In the genomic region with DNA sequence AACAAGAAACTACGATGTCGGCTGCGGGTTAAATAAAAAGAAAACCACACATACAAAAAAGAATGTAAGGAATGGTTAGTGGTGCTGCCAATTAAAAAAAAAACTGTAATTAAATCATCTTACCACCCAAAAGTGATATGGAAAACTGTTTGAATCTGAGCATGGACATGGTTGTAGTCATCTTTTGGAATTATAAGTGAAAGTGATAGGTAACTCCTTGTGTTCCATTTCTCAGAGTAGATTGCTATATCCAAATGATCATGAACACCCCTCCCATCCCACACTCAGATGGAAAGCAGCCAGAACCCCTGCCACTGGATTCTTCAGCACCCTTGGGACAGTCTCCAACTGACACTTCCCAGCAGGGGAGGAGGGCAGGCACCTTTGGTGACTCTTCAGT, we compare ENCODE assay signal across 23 cellular contexts.
"Had no signal": no experiment of that assay in that cellular context is flagged by ENCODE, and none has a peak within 500 bp of the region (broad histone marks: within the 10 kb centered on the region; RNA-seq: fewer than 3 reads in every experiment).

No MANE protein-coding gene starts in this region.

- H3K27me3 ChIP-seq: right atrium auricular region, tibial artery, uterus had no signal

- H3K27ac Mint-ChIP-seq: activated naive CD4-positive, alpha-beta T cell treated with anti-CD3 and anti-CD28 coated beads, Interleukin-2, amount 10 ng/mL, durations not matched to agents 7 days and 5 days; activated naive CD8-positive, alpha-beta T cell treated with anti-CD3 and anti-CD28 coated beads, Interleukin-2, amount 50 U/mL, for 24 hours; progenitor cell of endocrine pancreas had no signal

- H3K27ac ChIP-seq: right atrium auricular region, tibial artery, uterus had no signal

- H3K4me1 Mint-ChIP-seq: central memory CD8-positive, alpha-beta T cell; immature natural killer cell; neural crest cell had no signal

- H3K27me3 Mint-ChIP-seq: activated naive CD4-positive, alpha-beta T cell treated with anti-CD3 and anti-CD28 coated beads, Interleukin-2, amount 10 ng/mL, durations not matched to agents 7 days and 5 days; activated naive CD8-positive, alpha-beta T cell treated with anti-CD3 and anti-CD28 coated beads, Interleukin-2, amount 50 U/mL, for 24 hours; central memory CD8-positive, alpha-beta T cell; memory B cell; naive B cell; progenitor cell of endocrine pancreas had no signal

- DNase-seq: activated CD4-positive, CD25-positive, alpha-beta regulatory T cell treated with anti-CD3 and anti-CD28 coated beads, Interleukin-2, amount 50 U/mL, for 72 hours; activated CD8-positive, alpha-beta memory T cell treated with anti-CD3 and anti-CD28 coated beads for 24 hours; activated CD8-positive, alpha-beta memory T cell treated with anti-CD3 and anti-CD28 coated beads, Interleukin-2, amount 50 U/mL, for 48 hours; activated effector memory CD4-positive, alpha-beta T cell treated with Interleukin-2 at 50 U/mL for 16 hours; activated naive CD4-positive, alpha-beta T cell treated with anti-CD3 and anti-CD28 coated beads, Interleukin-2, amount 10 ng/mL, durations not matched to agents 7 days and 5 days; activated naive CD8-positive, alpha-beta T cell treated with anti-CD3 and anti-CD28 coated beads, Interleukin-2, amount 50 U/mL, for 24 hours; activated T-cell treated with anti-CD3 and anti-CD28 coated beads, Interleukin-2, amount 50 U/mL, for 48 hours; anterior cingulate cortex; immature natural killer cell; left ventricle myocardium superior; mucosa of descending colon; naive B cell; stimulated activated CD4-positive, alpha-beta T cell treated with anti-CD3 and anti-CD28 coated beads, Interleukin-2, amount 100 ng/mL, for 24 hours; stimulated activated naive CD8-positive, alpha-beta T cell treated with anti-CD3 and anti-CD28 coated beads, Interleukin-15, Interleukin-2, amounts not matched to agents 100 U/mL and 50 U/mL, for 24 hours; substantia nigra; tibial artery; uterus had no signal

- H3K4me3 Mint-ChIP-seq: activated naive CD4-positive, alpha-beta T cell treated with anti-CD3 and anti-CD28 coated beads, Interleukin-2, amount 10 ng/mL, durations not matched to agents 7 days and 5 days; activated naive CD8-positive, alpha-beta T cell treated with anti-CD3 and anti-CD28 coated beads, Interleukin-2, amount 50 U/mL, for 24 hours; central memory CD8-positive, alpha-beta T cell; immature natural killer cell; memory B cell; naive B cell; neural crest cell had no signal

- H3K4me3 ChIP-seq: coronary artery, mucosa of descending colon, right atrium auricular region, tibial artery, uterus had no signal

- H3K4me1 ChIP-seq: right atrium auricular region, uterus had no signal

- H3K9me3 Mint-ChIP-seq: activated naive CD4-positive, alpha-beta T cell treated with anti-CD3 and anti-CD28 coated beads, Interleukin-2, amount 10 ng/mL, durations not matched to agents 7 days and 5 days; activated naive CD8-positive, alpha-beta T cell treated with anti-CD3 and anti-CD28 coated beads, Interleukin-2, amount 50 U/mL, for 24 hours; central memory CD8-positive, alpha-beta T cell; immature natural killer cell; memory B cell; naive B cell had no signal

- H3K36me3 ChIP-seq: uterus had no signal

- ATAC-seq: activated naive CD8-positive, alpha-beta T cell treated with anti-CD3 and anti-CD28 coated beads, Interleukin-2, amount 50 U/mL, for 24 hours; left ventricle myocardium superior; mucosa of descending colon; stimulated activated naive CD8-positive, alpha-beta T cell treated with anti-CD3 and anti-CD28 coated beads, Interleukin-15, Interleukin-2, amounts not matched to agents 100 U/mL and 50 U/mL, for 24 hours had no signal

- H3K9me3 ChIP-seq: mucosa of descending colon, right atrium auricular region, tibial artery, uterus had no signal
